1 cellular context compared by ENCODE assay signal in the genomic region with DNA sequence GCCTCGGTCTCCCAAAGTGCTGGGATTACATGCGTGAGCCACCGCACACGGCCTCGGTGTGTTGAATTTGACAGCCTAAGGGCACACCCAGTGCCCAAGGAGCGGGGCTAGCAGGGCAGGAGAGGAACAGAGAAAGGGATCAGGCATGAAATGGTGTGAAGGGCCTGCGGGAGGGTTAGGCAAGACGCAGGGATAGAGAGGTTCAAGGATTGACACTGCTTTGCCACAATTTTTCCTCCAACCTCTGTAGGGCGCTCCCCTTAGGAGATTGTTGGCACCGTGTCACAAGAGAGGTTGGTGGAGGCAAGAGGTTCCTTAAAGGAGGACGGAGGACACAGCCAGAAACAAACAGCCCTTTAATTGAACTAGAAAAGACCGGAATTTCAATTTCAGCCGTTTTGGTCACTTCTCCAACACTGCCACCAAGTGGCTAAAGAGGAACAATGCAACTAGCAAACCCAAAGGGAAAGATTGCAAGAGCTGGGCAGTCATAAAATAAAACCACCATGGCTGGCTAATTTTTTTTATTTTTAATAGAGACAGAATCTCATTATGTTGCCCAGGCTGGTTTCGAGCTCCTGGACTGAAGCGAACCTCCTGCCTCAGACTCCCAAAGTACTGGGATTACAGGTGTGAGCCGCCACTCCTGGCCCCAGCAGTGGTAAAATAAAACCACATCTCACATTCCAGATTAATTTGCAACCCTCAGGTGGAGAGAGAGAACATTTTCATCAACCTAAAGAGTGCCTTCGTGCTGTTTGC.
TF ChIP-seq lines count a peak whose summit lies in the region.

No MANE protein-coding gene starts in this region.

TF ChIP-seq in GM12878, 131 proteins besides CTCF, POLR2A, EP300 and RAD21:
- TF ChIP-seq NR2F1 (conservative IDR thresholded peaks at IDR 0.05) (0 out of 2 replicates have a peak, but pooled peaks have one; percentile 9), BCLAF1 (IDR thresholded peaks at IDR 0.05) (no peak), ATF7 (IDR thresholded peaks at IDR 0.05; ENCODE audit: low read depth) (no peak), ZNF592 (IDR thresholded peaks at IDR 0.05) (0 out of 2 replicates have a peak, but pooled peaks have one; percentile 24), RB1 (IDR thresholded peaks at IDR 0.05; ENCODE audit: borderline replicate concordance) (no peak), HDAC2 (IDR thresholded peaks at IDR 0.05) (no peak), POU2F2 (IDR thresholded peaks at IDR 0.05; ENCODE audit: borderline replicate concordance, low read depth, low read length) (peak; percentile 50; the same call in 1 of the 3 replicates), CHD4 (IDR thresholded peaks at IDR 0.05) (no peak), IKZF2 (IDR thresholded peaks at IDR 0.05) (no peak; a peak in 1 of 4 replicates), SRF (IDR thresholded peaks at IDR 0.05; ENCODE audit: low read depth in 2 of 2, low read length in 2 of 2) (no peak), NBN (IDR thresholded peaks at IDR 0.05) (no peak), CEBPB (IDR thresholded peaks at IDR 0.05; ENCODE audit: borderline replicate concordance in 1 of 2, low read depth in 2 of 2, low read length in 2 of 2) (no peak), FOXK2 (IDR thresholded peaks at IDR 0.05) (no peak), RFX5 (IDR thresholded peaks at IDR 0.05; ENCODE audit: low read depth, low read length) (no peak), STAT1 (conservative IDR thresholded peaks at IDR 0.05) (no peak), SMC3 (IDR thresholded peaks at IDR 0.05; ENCODE audit: borderline replicate concordance, low read length) (peak; percentile 98), CBX5 (IDR thresholded peaks at IDR 0.05; ENCODE audit: low read depth) (0 out of 2 replicates have a peak, but pooled peaks have one; percentile 68), HDGF (IDR thresholded peaks at IDR 0.05) (0 out of 2 replicates have a peak, but pooled peaks have one; percentile 62), HCFC1 (IDR thresholded peaks at IDR 0.05; ENCODE audit: low read length) (no peak), YY1 (IDR thresholded peaks at IDR 0.05; ENCODE audit: low read depth, low read length) (peak; percentile 77), RUNX3 (IDR thresholded peaks at IDR 0.05; ENCODE audit: low read length) (peak; percentile 34; the same call in 1 of the 2 replicates), YBX1 (IDR thresholded peaks at IDR 0.05) (no peak), BRCA1 (IDR thresholded peaks at IDR 0.05; ENCODE audit: low read depth, low read length) (no peak), RELB (IDR thresholded peaks at IDR 0.05; ENCODE audit: low read depth) (no peak), FOXM1 (IDR thresholded peaks at IDR 0.05; ENCODE audit: low read depth, low read length) (peak; percentile 72; the same call in 1 of the 2 replicates), LARP7 (IDR thresholded peaks at IDR 0.05) (peak; percentile 37; the same call in 1 of the 2 replicates), SIX5 (IDR thresholded peaks at IDR 0.05; ENCODE audit: low read depth, low read length, severe bottlenecking) (no peak), ZNF207 (IDR thresholded peaks at IDR 0.05; ENCODE audit: borderline replicate concordance) (no peak), ZNF384 (IDR thresholded peaks at IDR 0.05; ENCODE audit: borderline replicate concordance, low read depth, low read length) (no peak), NFIC (IDR thresholded peaks at IDR 0.05; ENCODE audit: low read depth, low read length) (no peak), MXI1 (IDR thresholded peaks at IDR 0.05; ENCODE audit: low read depth, low read length) (no peak), TCF12 (IDR thresholded peaks at IDR 0.05; ENCODE audit: low read depth, low read length) (no peak), SREBF1 (IDR thresholded peaks at IDR 0.05; ENCODE audit: low read length) (no peak), NFYA (IDR thresholded peaks at IDR 0.05; ENCODE audit: borderline replicate concordance, low read depth, low read length) (no peak), PAX8 (IDR thresholded peaks at IDR 0.05) (no peak), MEF2A (IDR thresholded peaks at IDR 0.05; ENCODE audit: insufficient read depth, low read depth, low read length) (no peak), EED (IDR thresholded peaks at IDR 0.05; ENCODE audit: low read depth) (no peak), PRDM15 (CRISPR knock-in tag; IDR thresholded peaks at IDR 0.05) (no peak), PKNOX1 (IDR thresholded peaks at IDR 0.05) (no peak)
- TF ChIP-seq, protein P1, sequence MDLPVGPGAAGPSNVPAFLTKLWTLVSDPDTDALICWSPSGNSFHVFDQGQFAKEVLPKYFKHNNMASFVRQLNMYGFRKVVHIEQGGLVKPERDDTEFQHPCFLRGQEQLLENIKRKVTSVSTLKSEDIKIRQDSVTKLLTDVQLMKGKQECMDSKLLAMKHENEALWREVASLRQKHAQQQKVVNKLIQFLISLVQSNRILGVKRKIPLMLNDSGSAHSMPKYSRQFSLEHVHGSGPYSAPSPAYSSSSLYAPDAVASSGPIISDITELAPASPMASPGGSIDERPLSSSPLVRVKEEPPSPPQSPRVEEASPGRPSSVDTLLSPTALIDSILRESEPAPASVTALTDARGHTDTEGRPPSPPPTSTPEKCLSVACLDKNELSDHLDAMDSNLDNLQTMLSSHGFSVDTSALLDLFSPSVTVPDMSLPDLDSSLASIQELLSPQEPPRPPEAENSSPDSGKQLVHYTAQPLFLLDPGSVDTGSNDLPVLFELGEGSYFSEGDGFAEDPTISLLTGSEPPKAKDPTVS (IDR thresholded peaks at IDR 0.05; ENCODE audit: low read depth, low read length) = 0 out of 2 replicates have a peak, but pooled peaks have one; percentile 25
- TF ChIP-seq, protein P2, sequence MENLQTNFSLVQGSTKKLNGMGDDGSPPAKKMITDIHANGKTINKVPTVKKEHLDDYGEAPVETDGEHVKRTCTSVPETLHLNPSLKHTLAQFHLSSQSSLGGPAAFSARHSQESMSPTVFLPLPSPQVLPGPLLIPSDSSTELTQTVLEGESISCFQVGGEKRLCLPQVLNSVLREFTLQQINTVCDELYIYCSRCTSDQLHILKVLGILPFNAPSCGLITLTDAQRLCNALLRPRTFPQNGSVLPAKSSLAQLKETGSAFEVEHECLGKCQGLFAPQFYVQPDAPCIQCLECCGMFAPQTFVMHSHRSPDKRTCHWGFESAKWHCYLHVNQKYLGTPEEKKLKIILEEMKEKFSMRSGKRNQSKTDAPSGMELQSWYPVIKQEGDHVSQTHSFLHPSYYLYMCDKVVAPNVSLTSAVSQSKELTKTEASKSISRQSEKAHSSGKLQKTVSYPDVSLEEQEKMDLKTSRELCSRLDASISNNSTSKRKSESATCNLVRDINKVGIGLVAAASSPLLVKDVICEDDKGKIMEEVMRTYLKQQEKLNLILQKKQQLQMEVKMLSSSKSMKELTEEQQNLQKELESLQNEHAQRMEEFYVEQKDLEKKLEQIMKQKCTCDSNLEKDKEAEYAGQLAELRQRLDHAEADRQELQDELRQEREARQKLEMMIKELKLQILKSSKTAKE (IDR thresholded peaks at IDR 0.05; ENCODE audit: low read depth, poor library complexity, severe bottlenecking) = peak; percentile 57
- TF ChIP-seq, protein P3, sequence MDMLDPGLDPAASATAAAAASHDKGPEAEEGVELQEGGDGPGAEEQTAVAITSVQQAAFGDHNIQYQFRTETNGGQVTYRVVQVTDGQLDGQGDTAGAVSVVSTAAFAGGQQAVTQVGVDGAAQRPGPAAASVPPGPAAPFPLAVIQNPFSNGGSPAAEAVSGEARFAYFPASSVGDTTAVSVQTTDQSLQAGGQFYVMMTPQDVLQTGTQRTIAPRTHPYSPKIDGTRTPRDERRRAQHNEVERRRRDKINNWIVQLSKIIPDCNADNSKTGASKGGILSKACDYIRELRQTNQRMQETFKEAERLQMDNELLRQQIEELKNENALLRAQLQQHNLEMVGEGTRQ (IDR thresholded peaks at IDR 0.05; ENCODE audit: borderline replicate concordance, low read depth, low read length) = no peak
